In genomic region chr9:15355669-15356068, GRCh38 we compare ENCODE assay signal across 30 cellular contexts.
"Had no signal": no experiment of that assay in that cellular context is flagged by ENCODE, and none has a peak within 500 bp of the region (broad histone marks: within the 10 kb centered on the region; RNA-seq: fewer than 3 reads in every experiment).

No MANE protein-coding gene starts in this region.

- H3K27me3 ChIP-seq: breast epithelium, neutrophil, ovary, uterus had no signal

- H3K9me3 ChIP-seq: breast epithelium, mucosa of descending colon, neutrophil, ovary, uterus had no signal

- H3K4me1 Mint-ChIP-seq: nephron; stimulated activated effector memory CD8-positive, alpha-beta T cell treated with anti-CD3 and anti-CD28 coated beads, Interleukin-12 subunit alpha, Interleukin-12 subunit beta, amount 100 ng/mL, for 72 hours had no signal

- H3K27ac ChIP-seq: breast epithelium, epithelial cell of prostate, neutrophil, ovary, skin epidermis, uterus, WERI-Rb-1 had no signal

- H3K4me1 ChIP-seq: breast epithelium, uterus had no signal

- ATAC-seq: activated CD8-positive, alpha-beta T cell treated with anti-CD3 and anti-CD28 coated beads for 36 hours; activated T-cell treated with anti-CD3 and anti-CD28 coated beads, Interleukin-2, amount 50 U/mL, for 4 hours; activated T-helper 17 cell treated with anti-CD3 and anti-CD28 coated beads, Interleukin-2, amount 50 U/mL, for 72 hours; mucosa of descending colon; sciatic nerve; stimulated activated effector memory CD8-positive, alpha-beta T cell treated with anti-CD3 and anti-CD28 coated beads, Interleukin-12 subunit alpha, Interleukin-12 subunit beta, amount 100 ng/mL, for 72 hours; stimulated activated naive CD8-positive, alpha-beta T cell treated with anti-CD3 and anti-CD28 coated beads, Interleukin-15, amount 100 ng/mL, for 72 hours had no signal

- H3K36me3 Mint-ChIP-seq: immature natural killer cell; stimulated activated effector memory CD8-positive, alpha-beta T cell treated with anti-CD3 and anti-CD28 coated beads, Interleukin-12 subunit alpha, Interleukin-12 subunit beta, amount 100 ng/mL, for 72 hours; type B pancreatic cell had no signal

- H3K27me3 Mint-ChIP-seq: activated CD8-positive, alpha-beta T cell treated with anti-CD3 and anti-CD28 coated beads for 36 hours; activated T-helper 17 cell treated with anti-CD3 and anti-CD28 coated beads, Interleukin-2, amount 50 U/mL, for 72 hours; central memory CD8-positive, alpha-beta T cell; dendritic cell treated with granulocyte-macrophage colony-stimulating factor and Interleukin-4, amounts not matched to agents 40 ng/mL and 50 ng/mL, for 4 days; progenitor cell of endocrine pancreas; stimulated activated naive CD8-positive, alpha-beta T cell treated with anti-CD3 and anti-CD28 coated beads, Interleukin-15, amount 100 ng/mL, for 72 hours had no signal

- H3K4me3 ChIP-seq: breast epithelium, mucosa of descending colon, ovary, skin epidermis, uterus had no signal

- H3K9me3 Mint-ChIP-seq: activated CD8-positive, alpha-beta T cell treated with anti-CD3 and anti-CD28 coated beads for 36 hours; activated T-cell treated with anti-CD3 and anti-CD28 coated beads, Interleukin-2, amount 50 U/mL, for 4 hours; activated T-helper 17 cell treated with anti-CD3 and anti-CD28 coated beads, Interleukin-2, amount 50 U/mL, for 72 hours; central memory CD8-positive, alpha-beta T cell; dendritic cell treated with granulocyte-macrophage colony-stimulating factor and Interleukin-4, amounts not matched to agents 40 ng/mL and 50 ng/mL, for 4 days; immature natural killer cell; nephron; stimulated activated effector memory CD8-positive, alpha-beta T cell treated with anti-CD3 and anti-CD28 coated beads, Interleukin-12 subunit alpha, Interleukin-12 subunit beta, amount 100 ng/mL, for 72 hours; stimulated activated naive CD8-positive, alpha-beta T cell treated with anti-CD3 and anti-CD28 coated beads, Interleukin-15, amount 100 ng/mL, for 72 hours; T-helper 1 cell treated with Interleukin-12 subunit alpha and Interleukin-12 subunit beta and Interleukin-4 antibody, amounts not matched to agents 30 μg/mL and 1 μg/mL, for 36 hours; type B pancreatic cell had no signal

- H3K27ac Mint-ChIP-seq: activated CD8-positive, alpha-beta T cell treated with anti-CD3 and anti-CD28 coated beads for 36 hours; dendritic cell treated with granulocyte-macrophage colony-stimulating factor and Interleukin-4, amounts not matched to agents 40 ng/mL and 50 ng/mL, for 4 days; immature natural killer cell; progenitor cell of endocrine pancreas; stimulated activated effector memory CD8-positive, alpha-beta T cell treated with anti-CD3 and anti-CD28 coated beads, Interleukin-12 subunit alpha, Interleukin-12 subunit beta, amount 100 ng/mL, for 72 hours; T-helper 1 cell treated with Interleukin-12 subunit alpha and Interleukin-12 subunit beta and Interleukin-4 antibody, amounts not matched to agents 30 μg/mL and 1 μg/mL, for 36 hours; type B pancreatic cell had no signal

- FAIRE-seq: frontal cortex, kidney had no signal

- H3K4me3 Mint-ChIP-seq: activated CD8-positive, alpha-beta T cell treated with anti-CD3 and anti-CD28 coated beads for 36 hours; activated T-cell treated with anti-CD3 and anti-CD28 coated beads, Interleukin-2, amount 50 U/mL, for 4 hours; activated T-helper 17 cell treated with anti-CD3 and anti-CD28 coated beads, Interleukin-2, amount 50 U/mL, for 72 hours; central memory CD8-positive, alpha-beta T cell; dendritic cell treated with granulocyte-macrophage colony-stimulating factor and Interleukin-4, amounts not matched to agents 40 ng/mL and 50 ng/mL, for 4 days; immature natural killer cell; nephron; stimulated activated effector memory CD8-positive, alpha-beta T cell treated with anti-CD3 and anti-CD28 coated beads, Interleukin-12 subunit alpha, Interleukin-12 subunit beta, amount 100 ng/mL, for 72 hours; stimulated activated naive CD8-positive, alpha-beta T cell treated with anti-CD3 and anti-CD28 coated beads, Interleukin-15, amount 100 ng/mL, for 72 hours; T-helper 1 cell treated with Interleukin-12 subunit alpha and Interleukin-12 subunit beta and Interleukin-4 antibody, amounts not matched to agents 30 μg/mL and 1 μg/mL, for 36 hours; type B pancreatic cell had no signal

- DNase-seq: activated CD4-positive, alpha-beta T cell treated with anti-CD3 and anti-CD28 coated beads, Interleukin-2, amount 50 U/mL, for 1 hour; activated CD4-positive, CD25-positive, alpha-beta regulatory T cell treated with anti-CD3 and anti-CD28 coated beads, Interleukin-2, amount 50 U/mL, for 72 hours; activated CD8-positive, alpha-beta T cell treated with anti-CD3 and anti-CD28 coated beads for 36 hours; activated gamma-delta T cell treated with Interleukin-2 at 50 U/mL for 16 hours; activated naive CD4-positive, alpha-beta T cell treated with anti-CD3 and anti-CD28 coated beads, Interleukin-2, amount 50 U/mL, for 16 hours; activated T-cell treated with anti-CD3 and anti-CD28 coated beads, Interleukin-2, amount 50 U/mL, for 4 hours; immature natural killer cell; kidney; mucosa of descending colon; ovary; stimulated activated CD4-positive, alpha-beta T cell treated with anti-CD3 and anti-CD28 coated beads, Interleukin-4, amount 100 ng/mL, for 24 hours; stimulated activated naive CD8-positive, alpha-beta T cell treated with anti-CD3 and anti-CD28 coated beads, Interleukin-15, amount 100 ng/mL, for 72 hours; substantia nigra; T1000; uterus; WERI-Rb-1 had no signal

- H3K36me3 ChIP-seq: breast epithelium, neutrophil, ovary, uterus, WERI-Rb-1 had no signal
